In the genomic region with DNA sequence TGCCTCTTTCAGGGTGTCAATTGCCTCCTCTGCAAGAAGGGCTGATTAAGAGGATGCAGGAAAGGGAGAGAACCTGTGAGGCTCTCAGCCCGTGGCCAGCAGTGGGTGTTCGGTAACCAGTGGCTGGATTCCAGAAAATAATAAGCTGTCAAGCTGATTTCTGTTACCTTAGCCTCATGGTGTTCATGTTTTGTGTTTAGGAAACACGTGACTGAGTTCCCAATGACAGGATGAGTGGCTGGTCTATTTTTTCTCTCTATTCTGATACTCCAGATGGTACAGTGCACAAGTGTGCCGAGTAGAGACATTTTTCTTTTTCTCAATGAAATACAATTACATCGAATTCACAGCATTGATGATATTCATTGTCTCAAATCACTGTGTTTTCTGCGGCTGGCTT, we compare ENCODE assay signal across 22 cellular contexts. TPM values are rescaled to one million over a fixed set of nuclear protein-coding genes. Genes with fewer than 3 reads are reported as not detected.
DNase-seq lines count a peak whose midpoint lies in the region; ATAC-seq, FAIRE-seq and TF ChIP-seq lines count a peak whose summit lies in the region.
"Had no signal": no experiment of that assay in that cellular context is flagged by ENCODE, and none has a peak within 500 bp of the region (broad histone marks: within the 10 kb centered on the region; RNA-seq: fewer than 3 reads in every experiment).

No MANE protein-coding gene starts in this region.

- no peak for ATAC-seq in left colon
- ATAC-seq: activated CD4-positive, alpha-beta T cell treated with anti-CD3 and anti-CD28 coated beads for 36 hours; CD8-positive, alpha-beta T cell; gastrocnemius medialis; naive thymus-derived CD8-positive, alpha-beta T cell had no signal

- peak; percentile 53 for FAIRE-seq in D721Med (lab: Jason Lieb, UNC)
- FAIRE-seq: endometrium, GM12891 had no signal

- TF ChIP-seq CTCF in D721Med (IDR thresholded peaks at IDR 0.05; ENCODE audit: insufficient read depth, missing control alignments), result no peak

- DNase-seq in DMS79 treated with DMSO at 0.1 percent for 48 hours (lab: John Stamatoyannopoulos, UW) (peak; percentile 2), DMS79 (lab: John Stamatoyannopoulos, UW) (no peak), D721Med (ENCODE audit: insufficient read length, low spot score) (no peak), NCI-H2029 (lab: John Stamatoyannopoulos, UW) (peak; percentile 62), RPMI8226 (peak; percentile 40), left colon (no peak)
- no peak for DNase-seq in activated CD4-positive, alpha-beta T cell treated with anti-CD3 and anti-CD28 coated beads, Interleukin-2, amount 50 U/mL, for 4 hours
- DNase-seq in activated CD4-positive, alpha-beta T cell treated with anti-CD3 and anti-CD28 coated beads for 4 hours, result no peak
- DNase-seq: activated CD4-positive, alpha-beta T cell treated with anti-CD3 and anti-CD28 coated beads for 36 hours; aorta; CD8-positive, alpha-beta T cell; dermis blood vessel endothelial cell; DMS153; gastrocnemius medialis; H9; midbrain; naive thymus-derived CD8-positive, alpha-beta T cell; NCI-H446; retina; upper lobe of left lung had no signal

- intact Hi-C loops in left colon (cut with DNase I, micrococcal nuclease), result no loop called here

RNA-seq across cellular contexts. Expression of a gene that starts 43.6 kb away (rescaled TPM):
- 10 to 100 TPM; 49.2 to 62.0 TPM for total RNA-seq in left colon

Comparison
In these comparisons a context has a peak if more than half of its experiments do, and no peak if none do; other contexts are left out.
1. DNase-seq: peak in DMS79 treated with DMSO at 0.1 percent for 48 hours (single experiment), NCI-H2029 (single experiment) and RPMI8226 (single experiment); none in DMS79 (single experiment), D721Med (single experiment), activated CD4-positive, alpha-beta T cell treated with anti-CD3 and anti-CD28 coated beads, Interleukin-2, amount 50 U/mL, for 4 hours (0 of 2), activated CD4-positive, alpha-beta T cell treated with anti-CD3 and anti-CD28 coated beads for 4 hours (0 of 2) and left colon (0 of 2).